In genomic region chr7:100852048-100852872, GRCh38 we compare ENCODE assay signal across 1 cellular context.
A peak's percentile ranks its signal among the peaks of the same experiment; 100 is the strongest.
TF ChIP-seq lines count a peak whose summit lies in the region.

A gene with protein sequence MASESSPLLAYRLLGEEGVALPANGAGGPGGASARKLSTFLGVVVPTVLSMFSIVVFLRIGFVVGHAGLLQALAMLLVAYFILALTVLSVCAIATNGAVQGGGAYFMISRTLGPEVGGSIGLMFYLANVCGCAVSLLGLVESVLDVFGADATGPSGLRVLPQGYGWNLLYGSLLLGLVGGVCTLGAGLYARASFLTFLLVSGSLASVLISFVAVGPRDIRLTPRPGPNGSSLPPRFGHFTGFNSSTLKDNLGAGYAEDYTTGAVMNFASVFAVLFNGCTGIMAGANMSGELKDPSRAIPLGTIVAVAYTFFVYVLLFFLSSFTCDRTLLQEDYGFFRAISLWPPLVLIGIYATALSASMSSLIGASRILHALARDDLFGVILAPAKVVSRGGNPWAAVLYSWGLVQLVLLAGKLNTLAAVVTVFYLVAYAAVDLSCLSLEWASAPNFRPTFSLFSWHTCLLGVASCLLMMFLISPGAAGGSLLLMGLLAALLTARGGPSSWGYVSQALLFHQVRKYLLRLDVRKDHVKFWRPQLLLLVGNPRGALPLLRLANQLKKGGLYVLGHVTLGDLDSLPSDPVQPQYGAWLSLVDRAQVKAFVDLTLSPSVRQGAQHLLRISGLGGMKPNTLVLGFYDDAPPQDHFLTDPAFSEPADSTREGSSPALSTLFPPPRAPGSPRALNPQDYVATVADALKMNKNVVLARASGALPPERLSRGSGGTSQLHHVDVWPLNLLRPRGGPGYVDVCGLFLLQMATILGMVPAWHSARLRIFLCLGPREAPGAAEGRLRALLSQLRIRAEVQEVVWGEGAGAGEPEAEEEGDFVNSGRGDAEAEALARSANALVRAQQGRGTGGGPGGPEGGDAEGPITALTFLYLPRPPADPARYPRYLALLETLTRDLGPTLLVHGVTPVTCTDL (plus strand): TSS chr7:100852713. CDS start chr7:100854198, 1,485 bp downstream.

TF ChIP-seq in GM12878, 131 proteins besides CTCF, POLR2A, EP300 and RAD21 (continued from another document and continues in another):
- TF ChIP-seq, protein P1, sequence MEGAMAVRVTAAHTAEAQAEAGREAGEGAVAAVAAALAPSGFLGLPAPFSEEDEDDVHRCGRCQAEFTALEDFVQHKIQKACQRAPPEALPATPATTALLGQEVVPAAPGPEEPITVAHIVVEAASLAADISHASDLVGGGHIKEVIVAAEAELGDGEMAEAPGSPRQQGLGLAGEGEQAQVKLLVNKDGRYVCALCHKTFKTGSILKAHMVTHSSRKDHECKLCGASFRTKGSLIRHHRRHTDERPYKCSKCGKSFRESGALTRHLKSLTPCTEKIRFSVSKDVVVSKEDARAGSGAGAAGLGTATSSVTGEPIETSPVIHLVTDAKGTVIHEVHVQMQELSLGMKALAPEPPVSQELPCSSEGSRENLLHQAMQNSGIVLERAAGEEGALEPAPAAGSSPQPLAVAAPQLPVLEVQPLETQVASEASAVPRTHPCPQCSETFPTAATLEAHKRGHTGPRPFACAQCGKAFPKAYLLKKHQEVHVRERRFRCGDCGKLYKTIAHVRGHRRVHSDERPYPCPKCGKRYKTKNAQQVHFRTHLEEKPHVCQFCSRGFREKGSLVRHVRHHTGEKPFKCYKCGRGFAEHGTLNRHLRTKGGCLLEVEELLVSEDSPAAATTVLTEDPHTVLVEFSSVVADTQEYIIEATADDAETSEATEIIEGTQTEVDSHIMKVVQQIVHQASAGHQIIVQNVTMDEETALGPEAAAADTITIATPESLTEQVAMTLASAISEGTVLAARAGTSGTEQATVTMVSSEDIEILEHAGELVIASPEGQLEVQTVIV (IDR thresholded peaks at IDR 0.05; ENCODE audit: borderline replicate concordance, partially characterized antibody) = no peak
- TF ChIP-seq FOS (IDR thresholded peaks at IDR 0.05; ENCODE audit: borderline replicate concordance, extremely low read depth, insufficient read length) (no peak), NR2C1 (IDR thresholded peaks at IDR 0.05) (no peak), STAT3 (IDR thresholded peaks at IDR 0.05; ENCODE audit: low read depth, low read length) (no peak), YBX1 (IDR thresholded peaks at IDR 0.05) (no peak), GABPA (IDR thresholded peaks at IDR 0.05; ENCODE audit: low read depth) (no peak), POLR2AphosphoS5 (IDR thresholded peaks at IDR 0.05; ENCODE audit: low read length) (peak; percentile 27; the same call in 1 of the 2 replicates), IKZF1 (conservative IDR thresholded peaks at IDR 0.05) (peak; percentile 66), SUZ12 (IDR thresholded peaks at IDR 0.05; ENCODE audit: unreplicated experiment) (no peak), BCL11A (IDR thresholded peaks at IDR 0.05; ENCODE audit: low read depth, low read length) (no peak), CHD4 (IDR thresholded peaks at IDR 0.05) (no peak), TCF12 (IDR thresholded peaks at IDR 0.05; ENCODE audit: low read depth, low read length) (peak; percentile 50), NBN (IDR thresholded peaks at IDR 0.05) (peak; percentile 79), CREM (IDR thresholded peaks at IDR 0.05; ENCODE audit: low read depth) (0 out of 2 replicates have a peak, but pooled peaks have one; percentile 12), NR2F1 (conservative IDR thresholded peaks at IDR 0.05) (no peak), ZBTB40 (IDR thresholded peaks at IDR 0.05; ENCODE audit: borderline replicate concordance) (no peak), ESRRA (IDR thresholded peaks at IDR 0.05; ENCODE audit: low read length) (no peak), POLR2AphosphoS2 (IDR thresholded peaks at IDR 0.05; ENCODE audit: low read depth, low read length) (no peak), RB1 (IDR thresholded peaks at IDR 0.05; ENCODE audit: borderline replicate concordance) (peak; percentile 80; the same call in 1 of the 2 replicates), STAT1 (conservative IDR thresholded peaks at IDR 0.05) (no peak), CBX3 (IDR thresholded peaks at IDR 0.05; ENCODE audit: borderline replicate concordance, low read depth) (no peak), KLF5 (IDR thresholded peaks at IDR 0.05; ENCODE audit: partially characterized antibody) (peak; percentile 26), PAX5 (IDR thresholded peaks at IDR 0.05; ENCODE audit: borderline replicate concordance, low read depth, low read length) (no peak), SMAD1 (IDR thresholded peaks at IDR 0.05; ENCODE audit: low read depth, partially characterized antibody) (no peak), TBL1XR1 (IDR thresholded peaks at IDR 0.05; ENCODE audit: low read depth, low read length) (no peak)
- TF ChIP-seq, protein P2, sequence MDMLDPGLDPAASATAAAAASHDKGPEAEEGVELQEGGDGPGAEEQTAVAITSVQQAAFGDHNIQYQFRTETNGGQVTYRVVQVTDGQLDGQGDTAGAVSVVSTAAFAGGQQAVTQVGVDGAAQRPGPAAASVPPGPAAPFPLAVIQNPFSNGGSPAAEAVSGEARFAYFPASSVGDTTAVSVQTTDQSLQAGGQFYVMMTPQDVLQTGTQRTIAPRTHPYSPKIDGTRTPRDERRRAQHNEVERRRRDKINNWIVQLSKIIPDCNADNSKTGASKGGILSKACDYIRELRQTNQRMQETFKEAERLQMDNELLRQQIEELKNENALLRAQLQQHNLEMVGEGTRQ (IDR thresholded peaks at IDR 0.05; ENCODE audit: borderline replicate concordance, low read depth, low read length) = no peak
- TF ChIP-seq, protein P3, sequence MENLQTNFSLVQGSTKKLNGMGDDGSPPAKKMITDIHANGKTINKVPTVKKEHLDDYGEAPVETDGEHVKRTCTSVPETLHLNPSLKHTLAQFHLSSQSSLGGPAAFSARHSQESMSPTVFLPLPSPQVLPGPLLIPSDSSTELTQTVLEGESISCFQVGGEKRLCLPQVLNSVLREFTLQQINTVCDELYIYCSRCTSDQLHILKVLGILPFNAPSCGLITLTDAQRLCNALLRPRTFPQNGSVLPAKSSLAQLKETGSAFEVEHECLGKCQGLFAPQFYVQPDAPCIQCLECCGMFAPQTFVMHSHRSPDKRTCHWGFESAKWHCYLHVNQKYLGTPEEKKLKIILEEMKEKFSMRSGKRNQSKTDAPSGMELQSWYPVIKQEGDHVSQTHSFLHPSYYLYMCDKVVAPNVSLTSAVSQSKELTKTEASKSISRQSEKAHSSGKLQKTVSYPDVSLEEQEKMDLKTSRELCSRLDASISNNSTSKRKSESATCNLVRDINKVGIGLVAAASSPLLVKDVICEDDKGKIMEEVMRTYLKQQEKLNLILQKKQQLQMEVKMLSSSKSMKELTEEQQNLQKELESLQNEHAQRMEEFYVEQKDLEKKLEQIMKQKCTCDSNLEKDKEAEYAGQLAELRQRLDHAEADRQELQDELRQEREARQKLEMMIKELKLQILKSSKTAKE (IDR thresholded peaks at IDR 0.05; ENCODE audit: low read depth, poor library complexity, severe bottlenecking) = no peak
- TF ChIP-seq, protein P4, sequence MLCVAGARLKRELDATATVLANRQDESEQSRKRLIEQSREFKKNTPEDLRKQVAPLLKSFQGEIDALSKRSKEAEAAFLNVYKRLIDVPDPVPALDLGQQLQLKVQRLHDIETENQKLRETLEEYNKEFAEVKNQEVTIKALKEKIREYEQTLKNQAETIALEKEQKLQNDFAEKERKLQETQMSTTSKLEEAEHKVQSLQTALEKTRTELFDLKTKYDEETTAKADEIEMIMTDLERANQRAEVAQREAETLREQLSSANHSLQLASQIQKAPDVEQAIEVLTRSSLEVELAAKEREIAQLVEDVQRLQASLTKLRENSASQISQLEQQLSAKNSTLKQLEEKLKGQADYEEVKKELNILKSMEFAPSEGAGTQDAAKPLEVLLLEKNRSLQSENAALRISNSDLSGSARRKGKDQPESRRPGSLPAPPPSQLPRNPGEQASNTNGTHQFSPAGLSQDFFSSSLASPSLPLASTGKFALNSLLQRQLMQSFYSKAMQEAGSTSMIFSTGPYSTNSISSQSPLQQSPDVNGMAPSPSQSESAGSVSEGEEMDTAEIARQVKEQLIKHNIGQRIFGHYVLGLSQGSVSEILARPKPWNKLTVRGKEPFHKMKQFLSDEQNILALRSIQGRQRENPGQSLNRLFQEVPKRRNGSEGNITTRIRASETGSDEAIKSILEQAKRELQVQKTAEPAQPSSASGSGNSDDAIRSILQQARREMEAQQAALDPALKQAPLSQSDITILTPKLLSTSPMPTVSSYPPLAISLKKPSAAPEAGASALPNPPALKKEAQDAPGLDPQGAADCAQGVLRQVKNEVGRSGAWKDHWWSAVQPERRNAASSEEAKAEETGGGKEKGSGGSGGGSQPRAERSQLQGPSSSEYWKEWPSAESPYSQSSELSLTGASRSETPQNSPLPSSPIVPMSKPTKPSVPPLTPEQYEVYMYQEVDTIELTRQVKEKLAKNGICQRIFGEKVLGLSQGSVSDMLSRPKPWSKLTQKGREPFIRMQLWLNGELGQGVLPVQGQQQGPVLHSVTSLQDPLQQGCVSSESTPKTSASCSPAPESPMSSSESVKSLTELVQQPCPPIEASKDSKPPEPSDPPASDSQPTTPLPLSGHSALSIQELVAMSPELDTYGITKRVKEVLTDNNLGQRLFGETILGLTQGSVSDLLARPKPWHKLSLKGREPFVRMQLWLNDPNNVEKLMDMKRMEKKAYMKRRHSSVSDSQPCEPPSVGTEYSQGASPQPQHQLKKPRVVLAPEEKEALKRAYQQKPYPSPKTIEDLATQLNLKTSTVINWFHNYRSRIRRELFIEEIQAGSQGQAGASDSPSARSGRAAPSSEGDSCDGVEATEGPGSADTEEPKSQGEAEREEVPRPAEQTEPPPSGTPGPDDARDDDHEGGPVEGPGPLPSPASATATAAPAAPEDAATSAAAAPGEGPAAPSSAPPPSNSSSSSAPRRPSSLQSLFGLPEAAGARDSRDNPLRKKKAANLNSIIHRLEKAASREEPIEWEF (IDR thresholded peaks at IDR 0.05; ENCODE audit: insufficient replicate concordance, low read depth, low read length) = no peak
- TF ChIP-seq, protein P5, sequence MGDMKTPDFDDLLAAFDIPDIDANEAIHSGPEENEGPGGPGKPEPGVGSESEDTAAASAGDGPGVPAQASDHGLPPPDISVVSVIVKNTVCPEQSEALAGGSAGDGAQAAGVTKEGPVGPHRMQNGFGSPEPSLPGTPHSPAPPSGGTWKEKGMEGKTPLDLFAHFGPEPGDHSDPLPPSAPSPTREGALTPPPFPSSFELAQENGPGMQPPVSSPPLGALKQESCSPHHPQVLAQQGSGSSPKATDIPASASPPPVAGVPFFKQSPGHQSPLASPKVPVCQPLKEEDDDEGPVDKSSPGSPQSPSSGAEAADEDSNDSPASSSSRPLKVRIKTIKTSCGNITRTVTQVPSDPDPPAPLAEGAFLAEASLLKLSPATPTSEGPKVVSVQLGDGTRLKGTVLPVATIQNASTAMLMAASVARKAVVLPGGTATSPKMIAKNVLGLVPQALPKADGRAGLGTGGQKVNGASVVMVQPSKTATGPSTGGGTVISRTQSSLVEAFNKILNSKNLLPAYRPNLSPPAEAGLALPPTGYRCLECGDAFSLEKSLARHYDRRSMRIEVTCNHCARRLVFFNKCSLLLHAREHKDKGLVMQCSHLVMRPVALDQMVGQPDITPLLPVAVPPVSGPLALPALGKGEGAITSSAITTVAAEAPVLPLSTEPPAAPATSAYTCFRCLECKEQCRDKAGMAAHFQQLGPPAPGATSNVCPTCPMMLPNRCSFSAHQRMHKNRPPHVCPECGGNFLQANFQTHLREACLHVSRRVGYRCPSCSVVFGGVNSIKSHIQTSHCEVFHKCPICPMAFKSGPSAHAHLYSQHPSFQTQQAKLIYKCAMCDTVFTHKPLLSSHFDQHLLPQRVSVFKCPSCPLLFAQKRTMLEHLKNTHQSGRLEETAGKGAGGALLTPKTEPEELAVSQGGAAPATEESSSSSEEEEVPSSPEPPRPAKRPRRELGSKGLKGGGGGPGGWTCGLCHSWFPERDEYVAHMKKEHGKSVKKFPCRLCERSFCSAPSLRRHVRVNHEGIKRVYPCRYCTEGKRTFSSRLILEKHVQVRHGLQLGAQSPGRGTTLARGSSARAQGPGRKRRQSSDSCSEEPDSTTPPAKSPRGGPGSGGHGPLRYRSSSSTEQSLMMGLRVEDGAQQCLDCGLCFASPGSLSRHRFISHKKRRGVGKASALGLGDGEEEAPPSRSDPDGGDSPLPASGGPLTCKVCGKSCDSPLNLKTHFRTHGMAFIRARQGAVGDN (IDR thresholded peaks at IDR 0.05) = no peak
- TF ChIP-seq, protein P6, sequence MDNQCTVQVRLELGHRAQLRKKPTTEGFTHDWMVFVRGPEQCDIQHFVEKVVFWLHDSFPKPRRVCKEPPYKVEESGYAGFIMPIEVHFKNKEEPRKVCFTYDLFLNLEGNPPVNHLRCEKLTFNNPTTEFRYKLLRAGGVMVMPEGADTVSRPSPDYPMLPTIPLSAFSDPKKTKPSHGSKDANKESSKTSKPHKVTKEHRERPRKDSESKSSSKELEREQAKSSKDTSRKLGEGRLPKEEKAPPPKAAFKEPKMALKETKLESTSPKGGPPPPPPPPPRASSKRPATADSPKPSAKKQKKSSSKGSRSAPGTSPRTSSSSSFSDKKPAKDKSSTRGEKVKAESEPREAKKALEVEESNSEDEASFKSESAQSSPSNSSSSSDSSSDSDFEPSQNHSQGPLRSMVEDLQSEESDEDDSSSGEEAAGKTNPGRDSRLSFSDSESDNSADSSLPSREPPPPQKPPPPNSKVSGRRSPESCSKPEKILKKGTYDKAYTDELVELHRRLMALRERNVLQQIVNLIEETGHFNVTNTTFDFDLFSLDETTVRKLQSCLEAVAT (IDR thresholded peaks at IDR 0.05) = 0 out of 2 replicates have a peak, but pooled peaks have one; percentile 27
